13 cellular contexts compared by ENCODE assay signal in genomic region chr7:136359333-136359903, GRCh38.
DNase-seq lines count a peak whose midpoint lies in the region; ATAC-seq, FAIRE-seq and TF ChIP-seq lines count a peak whose summit lies in the region.
"Had no signal": no experiment of that assay in that cellular context is flagged by ENCODE, and none has a peak within 500 bp of the region (broad histone marks: within the 10 kb centered on the region; RNA-seq: fewer than 3 reads in every experiment).

No MANE protein-coding gene starts in this region.

- no TSS peak for BruUV-seq in HepG2 (replicated peaks; lab: Mats Ljungman, UMichigan)

- H3K27me3 ChIP-seq in Karpas-422 (ENCODE audit: low read length) (no peaks in the 10 kb centered on the region), HepG2 (ENCODE audit: control insufficient read depth in 1 of 2, insufficient read depth in 2 of 2, low read length in 2 of 2) (no peaks in the 10 kb centered on the region)

- H3K9me3 ChIP-seq in Karpas-422 (ENCODE audit: low read length), result no peaks in the 10 kb centered on the region
- no peaks in the 10 kb centered on the region for H3K9me3 ChIP-seq in HepG2 (ENCODE audit: low read length)

- peak; percentile 12 for DNase-seq in GM10248 (ENCODE audit: extremely low spot score)
- peak; percentile 69 for DNase-seq in Karpas-422
- no peak for DNase-seq in HepG2 (ENCODE audit: low spot score)
- no peak for DNase-seq in stimulated activated CD4-positive, alpha-beta T cell treated with anti-CD3 and anti-CD28 coated beads, Interleukin-4, amount 100 ng/mL, for 24 hours
- DNase-seq in T-helper 9 cell, result no peak
- DNase-seq in NK-92 treated with Interleukin-12 subunit alpha and Interleukin-12 subunit beta, amount 100 ng/mL, for 24 hours (lab: John Stamatoyannopoulos, UW), result no peak
- DNase-seq: activated effector memory CD4-positive, alpha-beta T cell treated with Interleukin-2 at 50 U/mL for 16 hours; NCI-H510A; small intestine had no signal

- no peak for TF ChIP-seq POLR2A in HepG2 (IDR thresholded peaks at IDR 0.05; ENCODE audit: insufficient read depth in 1 of 2, low read depth in 2 of 2, low read length in 2 of 2)

- 6% methylated on average over 5 of the region's 5 CpGs for whole genome bisulfite sequencing in HepG2 (ENCODE audit: low lambda C conversion rate)

- in situ Hi-C loops in HepG2 (cut with HindIII; ENCODE audit: extremely low pct_ligation_motif_present, low pct_unique_long_range_greater_than_20kb), result no loop called here

- TF ChIP-seq RAD21 in HepG2 (CRISPR knock-in tag; IDR thresholded peaks at IDR 0.05), result no peak

- no peaks in the 10 kb centered on the region; the same call in 1 of the 2 replicates for H3K9me2 ChIP-seq in Karpas-422 (replicated peaks; ENCODE audit: insufficient read depth, low read length)

- ATAC-seq in GM19397 (IDR thresholded peaks at IDR 0.05; ENCODE audit: unreplicated experiment) (peak; percentile 95), HG02938 (IDR thresholded peaks at IDR 0.05; ENCODE audit: unreplicated experiment) (peak; percentile 97), HepG2 (no peak)

- FAIRE-seq in HepG2 (lab: Jason Lieb, UNC), result no peak
- FAIRE-seq: colon, small intestine, TTC549 had no signal

- H3K27ac ChIP-seq in Karpas-422 (ENCODE audit: low read length) (no peak overlapping the region), HepG2 (ENCODE audit: extremely low read length, insufficient read depth, low read length) (no peak overlapping the region)

- H4K20me1 ChIP-seq in Karpas-422 (ENCODE audit: insufficient read depth, low read depth, low read length), result no peaks in the 10 kb centered on the region
- H4K20me1 ChIP-seq in HepG2 (ENCODE audit: insufficient read depth, low read length), result no peaks in the 10 kb centered on the region

- no peak overlapping the region for H3K9ac ChIP-seq in Karpas-422 (ENCODE audit: low read length)
- no peak overlapping the region for H3K9ac ChIP-seq in HepG2 (ENCODE audit: insufficient read depth, low read depth, low read length)

- H3K36me3 ChIP-seq in Karpas-422 (ENCODE audit: insufficient read depth, low read length) (no peaks in the 10 kb centered on the region), HepG2 (replicated peaks in 1 of 2; ENCODE audit: control insufficient read depth in 1 of 2, insufficient read depth in 2 of 2, low read length in 2 of 2) (no peaks in the 10 kb centered on the region)

- TF ChIP-seq EP300 in HepG2 (IDR thresholded peaks at IDR 0.05; ENCODE audit: low read depth in 2 of 2, low read length in 2 of 2) (no peak), HepG2 (CRISPR knock-in tag; IDR thresholded peaks at IDR 0.05; ENCODE audit: borderline replicate concordance) (no peak)

- H3K4me1 ChIP-seq in Karpas-422 (ENCODE audit: low read length) (peaks cover 18% of the 10 kb centered on the region), HepG2 (ENCODE audit: insufficient read depth, low read length) (no peaks in the 10 kb centered on the region)

- TF ChIP-seq CTCF in GM10248 (IDR thresholded peaks at IDR 0.05; ENCODE audit: control extremely low read depth, extremely low read depth, low read depth, missing control alignments) (no peak), HepG2 (CRISPR knock-in tag; IDR thresholded peaks at IDR 0.05) (no peak)

- POLR2A ChIA-PET in GM10248 (lab: Yijun Ruan, JAX) (no interaction called here), HepG2 (lab: Yijun Ruan, JAX) (no interaction called here)

- H3K4me3 ChIP-seq in Karpas-422 (ENCODE audit: low read length), result no peak overlapping the region
- no peak overlapping the region for H3K4me3 ChIP-seq in HepG2 (replicated peaks in 1 of 3; ENCODE audit: insufficient read depth in 1 of 3, low read depth in 2 of 3, low read length in 3 of 3)

- CTCF ChIA-PET in GM10248 (lab: Yijun Ruan, JAX) (no interaction called here), HepG2 (lab: Yijun Ruan, JAX; ENCODE audit: low intra/inter-chr PET ratio, low total read pairs) (no interaction called here)

- intact Hi-C loops in HepG2 (cut with micrococcal nuclease; ENCODE audit: unreplicated experiment), result no loop called here

- H3K4me2 ChIP-seq in Karpas-422 (ENCODE audit: low read depth, low read length, poor library complexity, severe bottlenecking) (peak overlapping the region; percentile 26), HepG2 (ENCODE audit: low read depth, low read length) (no peak overlapping the region)

- H2AFZ ChIP-seq in Karpas-422 (ENCODE audit: low read length) (no peak overlapping the region), HepG2 (ENCODE audit: low read length) (no peak overlapping the region)

- no peaks in the 10 kb centered on the region for H3K79me2 ChIP-seq in Karpas-422 (ENCODE audit: low read length)
- H3K79me2 ChIP-seq in HepG2 (ENCODE audit: insufficient read depth, low read length), result no peaks in the 10 kb centered on the region

TF ChIP-seq in HepG2, 621 proteins besides CTCF, POLR2A, EP300 and RAD21 (continues in another document):
- TF ChIP-seq FLYWCH1 (CRISPR knock-in tag; IDR thresholded peaks at IDR 0.05) (no peak), ZNF382 (CRISPR knock-in tag; IDR thresholded peaks at IDR 0.05; ENCODE audit: borderline replicate concordance) (no peak), POLR2AphosphoS2 (IDR thresholded peaks at IDR 0.05; ENCODE audit: low read depth, low read length) (no peak), ZFP62 (CRISPR knock-in tag; IDR thresholded peaks at IDR 0.05) (no peak), AHR (CRISPR knock-in tag; IDR thresholded peaks at IDR 0.05) (no peak), SNAPC4 (CRISPR knock-in tag; IDR thresholded peaks at IDR 0.05) (no peak), SIX4 (CRISPR knock-in tag; IDR thresholded peaks at IDR 0.05) (no peak), MTERF4 (CRISPR knock-in tag; IDR thresholded peaks at IDR 0.05) (no peak), KLF16 (CRISPR knock-in tag; IDR thresholded peaks at IDR 0.05) (no peak), ZNF451 (CRISPR knock-in tag; IDR thresholded peaks at IDR 0.05) (no peak), ZBTB8A (CRISPR knock-in tag; IDR thresholded peaks at IDR 0.05; ENCODE audit: borderline replicate concordance, low read depth) (no peak), KAT2B (IDR thresholded peaks at IDR 0.05; ENCODE audit: borderline replicate concordance, low read depth, low read length) (no peak), SIN3B (IDR thresholded peaks at IDR 0.05; ENCODE audit: low read length) (no peak)

Comparison
In these comparisons a context has a peak if more than half of its experiments do, and no peak if none do; other contexts are left out.
1. DNase-seq: peak in GM10248 (single experiment) and Karpas-422 (single experiment); none in HepG2 (single experiment), stimulated activated CD4-positive, alpha-beta T cell treated with anti-CD3 and anti-CD28 coated beads, Interleukin-4, amount 100 ng/mL, for 24 hours (single experiment), T-helper 9 cell (single experiment) and NK-92 treated with Interleukin-12 subunit alpha and Interleukin-12 subunit beta, amount 100 ng/mL, for 24 hours (single experiment).